30 cellular contexts compared by ENCODE assay signal in genomic region chr3:69914395-69914794, GRCh38.
DNase-seq lines count a peak whose midpoint lies in the region; ATAC-seq, FAIRE-seq and TF ChIP-seq lines count a peak whose summit lies in the region.
"Had no signal": no experiment of that assay in that cellular context is flagged by ENCODE, and none has a peak within 500 bp of the region (broad histone marks: within the 10 kb centered on the region; RNA-seq: fewer than 3 reads in every experiment).

No MANE protein-coding gene starts in this region.

- no peak overlapping the region for H3K4me3 Mint-ChIP-seq in astrocyte (ENCODE audit: unreplicated experiment)
- no peak overlapping the region for H3K4me3 Mint-ChIP-seq in activated T-cell treated with anti-CD3 and anti-CD28 coated beads, Interleukin-2, amount 50 U/mL, for 4 hours
- H3K4me3 Mint-ChIP-seq: activated B cell treated with CpG ODN at 0.5 μM for 24 hours; activated CD4-positive, alpha-beta memory T cell treated with anti-CD3 and anti-CD28 coated beads for 36 hours; CD14-positive monocyte had no signal

- H3K9me3 Mint-ChIP-seq in astrocyte (ENCODE audit: unreplicated experiment): peaks cover 5% of the 10 kb centered on the region
- peaks cover 2% of the 10 kb centered on the region for H3K9me3 Mint-ChIP-seq in activated T-cell treated with anti-CD3 and anti-CD28 coated beads, Interleukin-2, amount 50 U/mL, for 4 hours

- no TSS peak for BruUV-seq in IMR-90 (replicated peaks; lab: Mats Ljungman, UMichigan)

- H4K20me1 ChIP-seq in IMR-90 (ENCODE audit: insufficient read depth, low read length) (no peaks in the 10 kb centered on the region), astrocyte (ENCODE audit: insufficient read depth, low read length) (no peaks in the 10 kb centered on the region)

- no peak overlapping the region for H2BK120ac ChIP-seq in IMR-90 (ENCODE audit: low read depth, low read length)

- FAIRE-seq in astrocyte (lab: Jason Lieb, UNC): no peak
- FAIRE-seq: HTR-8/SVneo had no signal

- no peaks in the 10 kb centered on the region for H3K27me3 ChIP-seq in IMR-90 (ENCODE audit: control insufficient read depth, insufficient read depth, low read length)
- no peaks in the 10 kb centered on the region for H3K27me3 ChIP-seq in astrocyte (ENCODE audit: insufficient read depth, low read length)
- no peaks in the 10 kb centered on the region for H3K27me3 ChIP-seq in left ventricle myocardium inferior (ENCODE audit: low read depth)
- H3K27me3 ChIP-seq: adrenal gland had no signal

- DNase-seq in Daoy (ENCODE audit: low read depth) (peak; percentile 65), IMR-90 (peak; percentile 16), astrocyte (ENCODE audit: low read depth) (peak; percentile 7), left ventricle myocardium inferior (no peak), NOMO-1 (lab: John Stamatoyannopoulos, UW; ENCODE audit: unreplicated experiment in 2 of 2) (no peak), AML-193 (lab: John Stamatoyannopoulos, UW) (no peak), NCI-H2196 (lab: John Stamatoyannopoulos, UW; ENCODE audit: unreplicated experiment) (no peak)
- no peak for DNase-seq in activated T-cell treated with anti-CD3 and anti-CD28 coated beads, Interleukin-2, amount 50 U/mL, for 4 hours
- DNase-seq: activated B cell treated with CpG ODN at 0.5 μM for 24 hours; activated CD4-positive, alpha-beta memory T cell treated with anti-CD3 and anti-CD28 coated beads for 36 hours; adrenal gland; dermis blood vessel endothelial cell; DMS 273 treated with DMSO at 0.1 percent for 48 hours; foreskin fibroblast; GDM1; kidney glomerular epithelial cell; naive B cell; NCI-H1092 treated with DMSO at 0.1 percent for 48 hours; NCI-H2081 treated with DMSO at 0.1 percent for 48 hours; NCI-H510A; NK-92 treated with Interleukin-12 subunit alpha and Interleukin-12 subunit beta, amount 100 ng/mL, for 24 hours; nucleus accumbens; RPMI8226; stimulated activated CD4-positive, alpha-beta T cell treated with anti-CD3 and anti-CD28 coated beads, Interleukin-2, amount 100 ng/mL, for 48 hours; stimulated activated naive CD4-positive, alpha-beta T cell had no signal

- no peak for TF ChIP-seq RAD21 in IMR-90 (IDR thresholded peaks at IDR 0.05; ENCODE audit: low read length)

- no peak overlapping the region for H4K91ac ChIP-seq in IMR-90 (ENCODE audit: insufficient read depth, low read depth, low read length)

- dilution Hi-C loops in IMR-90 (cut with HindIII; ENCODE audit: low sequenced_read_pairs, unreplicated experiment): no loop called here

- no peak overlapping the region for H3K4me2 ChIP-seq in IMR-90 (ENCODE audit: low read depth, low read length)
- H3K4me2 ChIP-seq in astrocyte (ENCODE audit: low read length): no peak overlapping the region
- H3K4me2 ChIP-seq: smooth muscle cell had no signal

- WGBS in IMR-90 (ENCODE audit: extremely low coverage in 2 of 2, insufficient read length in 1 of 2), 2 experiments: no CpG with 5 or more reads among the region's 4 CpGs

- no peak overlapping the region for H3K27ac Mint-ChIP-seq in astrocyte (ENCODE audit: unreplicated experiment)
- H3K27ac Mint-ChIP-seq: activated B cell treated with CpG ODN at 0.5 μM for 24 hours; activated CD4-positive, alpha-beta memory T cell treated with anti-CD3 and anti-CD28 coated beads for 36 hours; CD14-positive monocyte; naive B cell had no signal

- H3K14ac ChIP-seq in IMR-90 (replicated peaks; ENCODE audit: low read depth, low read length): no peak overlapping the region

- peaks cover 2% of the 10 kb centered on the region; the same call in 1 of the 2 replicates for H3K36me3 ChIP-seq in IMR-90 (ENCODE audit: control insufficient read depth, insufficient read depth, low read length)
- H3K36me3 ChIP-seq in astrocyte (ENCODE audit: insufficient read depth, low read length): no peaks in the 10 kb centered on the region
- H3K36me3 ChIP-seq in left ventricle myocardium inferior: no peaks in the 10 kb centered on the region
- H3K36me3 ChIP-seq: adrenal gland, thoracic aorta had no signal

- peaks cover 9 to 33% of the 10 kb centered on the region in 2 experiments for H3K79me1 ChIP-seq in IMR-90 (ENCODE audit: low read depth in 1 of 2, low read length in 2 of 2)

- in situ Hi-C loops in IMR-90 (cut with MboI; ENCODE audit: low sequenced_read_pairs): no loop called here

- H2AK5ac ChIP-seq in IMR-90 (ENCODE audit: low read depth, low read length): no peak overlapping the region

- POLR2A ChIA-PET in IMR-90 (lab: Charles Lee; ENCODE audit: unreplicated experiment): no interaction called here

- no peak overlapping the region for H3K4ac ChIP-seq in IMR-90 (ENCODE audit: low read depth, low read length)

- peaks cover 3% of the 10 kb centered on the region; the same call in 1 of the 2 replicates for H3K9me1 ChIP-seq in IMR-90 (ENCODE audit: insufficient read depth, low read length)

- no peak overlapping the region for H3K4me3 ChIP-seq in IMR-90 (ENCODE audit: insufficient read depth, low read depth, low read length)
- no peak overlapping the region for H3K4me3 ChIP-seq in astrocyte (ENCODE audit: insufficient read depth, low read depth, low read length)
- H3K4me3 ChIP-seq in left ventricle myocardium inferior: no peak overlapping the region
- H3K4me3 ChIP-seq: adrenal gland, smooth muscle cell, thoracic aorta had no signal

- TF ChIP-seq CTCF in IMR-90 (conservative IDR thresholded peaks at IDR 0.05; ENCODE audit: low read depth, low read length) (no peak), astrocyte (IDR thresholded peaks at IDR 0.05; ENCODE audit: insufficient read depth, low read depth, low read length) (no peak), left ventricle myocardium inferior (IDR thresholded peaks at IDR 0.05; ENCODE audit: borderline replicate concordance) (no peak)

- H2BK20ac ChIP-seq in IMR-90 (ENCODE audit: low read depth, low read length): no peak overlapping the region

- H3K4me1 ChIP-seq in IMR-90 (ENCODE audit: control insufficient read depth, insufficient read depth, low read length): no peaks in the 10 kb centered on the region
- no peaks in the 10 kb centered on the region for H3K4me1 ChIP-seq in astrocyte (ENCODE audit: insufficient read depth, low read length)
- H3K4me1 ChIP-seq in left ventricle myocardium inferior: peaks cover 18% of the 10 kb centered on the region
- H3K4me1 ChIP-seq: adrenal gland had no signal

- CTCF ChIA-PET in IMR-90 (lab: Yijun Ruan, JAX): no interaction called here

- H4K8ac ChIP-seq in IMR-90 (ENCODE audit: low read depth in 2 of 2, low read length in 2 of 2): no peak overlapping the region

- no peak overlapping the region for H2BK15ac ChIP-seq in IMR-90 (ENCODE audit: low read depth, low read length)

- H3K27ac ChIP-seq in IMR-90 (ENCODE audit: insufficient read depth, low read length) (no peak overlapping the region), astrocyte (ENCODE audit: low read depth, low read length) (no peak overlapping the region), left ventricle myocardium inferior (replicated peaks) (peak overlapping the region; percentile 22)
- H3K27ac ChIP-seq: adrenal gland, thoracic aorta had no signal

- H4K5ac ChIP-seq in IMR-90 (ENCODE audit: low read depth, low read length): no peak overlapping the region

- intact Hi-C loops in IMR-90 (cut with micrococcal nuclease): no loop called here
- intact Hi-C loops in left ventricle myocardium inferior (cut with micrococcal nuclease): no loop called here

- no peaks in the 10 kb centered on the region for H3K79me2 ChIP-seq in astrocyte (ENCODE audit: insufficient read depth, low read length)

- no peak overlapping the region for H2AFZ ChIP-seq in IMR-90 (replicated peaks; ENCODE audit: low read length, poor library complexity)
- H2AFZ ChIP-seq in astrocyte (ENCODE audit: low read depth, low read length): no peak overlapping the region

- H3K9me3 ChIP-seq in IMR-90 (ENCODE audit: control insufficient read depth, insufficient read depth, low read length) (peaks cover 7% of the 10 kb centered on the region), astrocyte (ENCODE audit: insufficient read depth, low read depth, low read length) (peaks cover 2% of the 10 kb centered on the region), left ventricle myocardium inferior (replicated peaks) (peaks cover 10% of the 10 kb centered on the region)
- H3K9me3 ChIP-seq: adrenal gland had no signal

- H2BK5ac ChIP-seq in IMR-90 (ENCODE audit: low read depth, low read length, poor library complexity, severe bottlenecking): no peak overlapping the region

- H3K18ac ChIP-seq in IMR-90 (ENCODE audit: low read depth, low read length): no peak overlapping the region

- no peak overlapping the region for H3K23ac ChIP-seq in IMR-90 (ENCODE audit: low read depth, low read length)

- no peak overlapping the region for H3K56ac ChIP-seq in IMR-90 (ENCODE audit: extremely low read depth, insufficient read depth, low read length)

- no peak for TF ChIP-seq POLR2A in IMR-90 (IDR thresholded peaks at IDR 0.05; ENCODE audit: low read depth, low read length)

- H2AK9ac ChIP-seq in IMR-90 (replicated peaks; ENCODE audit: low read depth, low read length, poor library complexity): peak overlapping the region; percentile 73

- H3K27me3 Mint-ChIP-seq in astrocyte (ENCODE audit: low read depth, unreplicated experiment): no peaks in the 10 kb centered on the region
- peaks cover 2% of the 10 kb centered on the region for H3K27me3 Mint-ChIP-seq in activated T-cell treated with anti-CD3 and anti-CD28 coated beads, Interleukin-2, amount 50 U/mL, for 4 hours (ENCODE audit: low read depth)
- H3K27me3 Mint-ChIP-seq: activated CD4-positive, alpha-beta memory T cell treated with anti-CD3 and anti-CD28 coated beads for 36 hours had no signal

- no peak for ATAC-seq in IMR-90 (ENCODE audit: low read depth)
- ATAC-seq in activated T-cell treated with anti-CD3 and anti-CD28 coated beads, Interleukin-2, amount 50 U/mL, for 4 hours: no peak
- ATAC-seq: HCT116 had no signal

- no peak overlapping the region for H3K9ac ChIP-seq in IMR-90 (ENCODE audit: low read depth, low read length)
- H3K9ac ChIP-seq in astrocyte (ENCODE audit: low read length): no peak overlapping the region

- no peaks in the 10 kb centered on the region for H3K36me3 Mint-ChIP-seq in astrocyte (ENCODE audit: low read depth, unreplicated experiment)
- H3K36me3 Mint-ChIP-seq in activated T-cell treated with anti-CD3 and anti-CD28 coated beads, Interleukin-2, amount 50 U/mL, for 4 hours (ENCODE audit: insufficient read depth): no peaks in the 10 kb centered on the region
- H3K36me3 Mint-ChIP-seq: activated CD4-positive, alpha-beta memory T cell treated with anti-CD3 and anti-CD28 coated beads for 36 hours had no signal

- peaks cover 1% of the 10 kb centered on the region for H3K4me1 Mint-ChIP-seq in astrocyte (ENCODE audit: low read depth, unreplicated experiment)
- H3K4me1 Mint-ChIP-seq in activated T-cell treated with anti-CD3 and anti-CD28 coated beads, Interleukin-2, amount 50 U/mL, for 4 hours (ENCODE audit: low read depth): no peaks in the 10 kb centered on the region
- H3K4me1 Mint-ChIP-seq: activated B cell treated with CpG ODN at 0.5 μM for 24 hours, CD14-positive monocyte, naive B cell had no signal

TF ChIP-seq in IMR-90, 13 proteins besides CTCF, POLR2A, EP300 and RAD21 (continues in another document):
- TF ChIP-seq MAZ (IDR thresholded peaks at IDR 0.05; ENCODE audit: borderline replicate concordance, low read depth, low read length): no peak
- no peak for TF ChIP-seq CEBPB (IDR thresholded peaks at IDR 0.05; ENCODE audit: low read depth, low read length)

Comparison
In these comparisons a context has a peak if more than half of its experiments do, and no peak if none do; other contexts are left out.
1. DNase-seq: peak in Daoy (single experiment), IMR-90 (single experiment) and astrocyte (single experiment); none in left ventricle myocardium inferior (single experiment), NOMO-1 (0 of 2), activated T-cell treated with anti-CD3 and anti-CD28 coated beads, Interleukin-2, amount 50 U/mL, for 4 hours (single experiment), AML-193 (0 of 2) and NCI-H2196 (single experiment).